4 cellular contexts compared by ENCODE assay signal in genomic region chr17:58690033-58690432, GRCh38. TPM values are rescaled to one million over a fixed set of nuclear protein-coding genes. Genes with fewer than 3 reads are reported as not detected.
DNase-seq lines count a peak whose midpoint lies in the region; ATAC-seq, FAIRE-seq and TF ChIP-seq lines count a peak whose summit lies in the region.
"Not testable (repeated sequence)": the region's sequence is repeated elsewhere in the genome, so short reads cannot be mapped to it uniquely, and the experiment has no call there.

No MANE protein-coding gene starts in this region.

- not testable (repeated sequence) for TF ChIP-seq CTCF in A549 (IDR thresholded peaks at IDR 0.05); IMR-90 (conservative IDR thresholded peaks at IDR 0.05; ENCODE audit: low read depth, low read length); K562 (IDR thresholded peaks at IDR 0.05 in 2 of 3, conservative IDR thresholded peaks at IDR 0.05 in 1 of 3; ENCODE audit: insufficient read depth in 2 of 3, low read depth in 1 of 3, low read length in 3 of 3); HepG2 (CRISPR knock-in tag; IDR thresholded peaks at IDR 0.05)

- H4K5ac ChIP-seq in IMR-90 (ENCODE audit: low read depth, low read length), result not testable (repeated sequence)

- not testable (repeated sequence) for H4K20me1 ChIP-seq in IMR-90 (ENCODE audit: insufficient read depth, low read length); K562 (replicated peaks; ENCODE audit: control insufficient read depth, insufficient read depth, low read length); HepG2 (ENCODE audit: insufficient read depth, low read length)

- not testable (repeated sequence) for H4K8ac ChIP-seq in IMR-90 (ENCODE audit: low read depth in 2 of 2, low read length in 2 of 2)

- H3K79me2 ChIP-seq in K562 (ENCODE audit: control insufficient read depth, insufficient read depth, low read length), result peaks cover 26% of the 10 kb centered on the region
- peaks cover 19% of the 10 kb centered on the region for H3K79me2 ChIP-seq in HepG2 (ENCODE audit: insufficient read depth, low read length)

- H3K4me3 ChIP-seq in A549; IMR-90 (ENCODE audit: insufficient read depth, low read depth, low read length); K562; HepG2 (replicated peaks in 1 of 3; ENCODE audit: insufficient read depth in 1 of 3, low read depth in 2 of 3, low read length in 3 of 3): not testable (repeated sequence)

- H3K36me3 ChIP-seq in IMR-90 (ENCODE audit: control insufficient read depth, insufficient read depth, low read length); HepG2 (replicated peaks in 1 of 2; ENCODE audit: control insufficient read depth in 1 of 2, insufficient read depth in 2 of 2, low read length in 2 of 2): not testable (repeated sequence)
- H3K36me3 ChIP-seq in K562 (ENCODE audit: control insufficient read depth, insufficient read depth, low read length), result peaks cover 18% of the 10 kb centered on the region

- H2BK15ac ChIP-seq in IMR-90 (ENCODE audit: low read depth, low read length), result not testable (repeated sequence)

- TF ChIP-seq EP300 in A549 (IDR thresholded peaks at IDR 0.05); K562 (IDR thresholded peaks at IDR 0.05; ENCODE audit: low read length); HepG2 (IDR thresholded peaks at IDR 0.05; ENCODE audit: low read depth in 2 of 2, low read length in 2 of 2); HepG2 (CRISPR knock-in tag; IDR thresholded peaks at IDR 0.05; ENCODE audit: borderline replicate concordance): not testable (repeated sequence)

- not testable (repeated sequence) for H3K4ac ChIP-seq in IMR-90 (ENCODE audit: low read depth, low read length)

- BruUV-seq in IMR-90 (replicated peaks; lab: Mats Ljungman, UMichigan); K562 (replicated peaks; lab: Mats Ljungman, UMichigan); HepG2 (replicated peaks; lab: Mats Ljungman, UMichigan): not testable (repeated sequence)

- H2AFZ ChIP-seq in IMR-90 (replicated peaks; ENCODE audit: low read length, poor library complexity); K562 (ENCODE audit: low read depth, low read length); HepG2 (ENCODE audit: low read length): not testable (repeated sequence)

- not testable (repeated sequence) for H3K18ac ChIP-seq in IMR-90 (ENCODE audit: low read depth, low read length)

- TF ChIP-seq POLR2A in A549 (IDR thresholded peaks at IDR 0.05; ENCODE audit: low read length); IMR-90 (IDR thresholded peaks at IDR 0.05; ENCODE audit: low read depth, low read length); K562 (conservative IDR thresholded peaks at IDR 0.05); HepG2 (IDR thresholded peaks at IDR 0.05; ENCODE audit: insufficient read depth in 1 of 2, low read depth in 2 of 2, low read length in 2 of 2): not testable (repeated sequence)

- H2BK20ac ChIP-seq in IMR-90 (ENCODE audit: low read depth, low read length), result not testable (repeated sequence)

- H3K14ac ChIP-seq in IMR-90 (replicated peaks; ENCODE audit: low read depth, low read length), result not testable (repeated sequence)

- peaks cover 9 to 27% of the 10 kb centered on the region in 2 experiments for H3K79me1 ChIP-seq in IMR-90 (ENCODE audit: low read depth in 1 of 2, low read length in 2 of 2)

- not testable (repeated sequence) for H3K23ac ChIP-seq in IMR-90 (ENCODE audit: low read depth, low read length)

- intact Hi-C loops in IMR-90 (cut with micrococcal nuclease) (loop anchor here (5.0 kb wide), 1 partner anchor 103 kb away; no protein-coding TSS in a partner anchor), HepG2 (cut with micrococcal nuclease; ENCODE audit: unreplicated experiment) (loop anchor here (5.0 kb wide), 1 partner anchor 173 kb away; no protein-coding TSS in a partner anchor)
- intact Hi-C loops in K562 (cut with micrococcal nuclease), result not testable (repeated sequence)

- POLR2A ChIA-PET in A549 (lab: Yijun Ruan, JAX), result interaction anchor here (1.9 kb wide), 1 partner anchor 59 kb away, joined by 11 read pairs; no protein-coding TSS in a partner anchor
- POLR2A ChIA-PET in IMR-90 (lab: Charles Lee; ENCODE audit: unreplicated experiment), result not testable (repeated sequence)
- POLR2A ChIA-PET in K562 (lab: Yijun Ruan, JAX), result interaction anchor here (2.8 to 4.1 kb wide), 3 partner anchors 11 to 59 kb away, joined by 7 to 13 read pairs (median 11); no protein-coding TSS in a partner anchor
- POLR2A ChIA-PET in HepG2 (lab: Yijun Ruan, JAX), result interaction anchor here (4.1 kb wide), 1 partner anchor 58 kb away, joined by 49 read pairs; no protein-coding TSS in a partner anchor

- CTCF ChIA-PET in A549 (lab: Yijun Ruan, JAX), result interaction anchor here (0.7 to 1.9 kb wide), 3 partner anchors 9 to 315 kb away, joined by 3 to 9 read pairs (median 6); no protein-coding TSS in a partner anchor
- CTCF ChIA-PET in IMR-90 (lab: Yijun Ruan, JAX); K562 (lab: Yijun Ruan, JAX; ENCODE audit: low intra/inter-chr PET ratio); HepG2 (lab: Yijun Ruan, JAX; ENCODE audit: low intra/inter-chr PET ratio, low total read pairs): not testable (repeated sequence)

- H3K27ac ChIP-seq in A549; IMR-90 (ENCODE audit: insufficient read depth, low read length); K562 (ENCODE audit: extremely low read depth, low read depth, low read length); HepG2 (ENCODE audit: extremely low read length, insufficient read depth, low read length): not testable (repeated sequence)

- H3K9me3 ChIP-seq in A549; IMR-90 (ENCODE audit: control insufficient read depth, insufficient read depth, low read length); K562 (replicated peaks; ENCODE audit: control insufficient read depth, insufficient read depth, low read depth, low read length); HepG2 (ENCODE audit: low read length): not testable (repeated sequence)

- not testable (repeated sequence) for H3K9ac ChIP-seq in IMR-90 (ENCODE audit: low read depth, low read length); K562 (ENCODE audit: insufficient read depth in 1 of 2, low read depth in 2 of 2, low read length in 2 of 2); HepG2 (ENCODE audit: insufficient read depth, low read depth, low read length)

- not testable (repeated sequence) for H3K9me1 ChIP-seq in IMR-90 (ENCODE audit: insufficient read depth, low read length); K562 (ENCODE audit: control insufficient read depth, insufficient read depth, low read length)

- H2AK5ac ChIP-seq in IMR-90 (ENCODE audit: low read depth, low read length), result not testable (repeated sequence)

- H3K4me1 ChIP-seq in A549 (peaks cover 19% of the 10 kb centered on the region), HepG2 (ENCODE audit: insufficient read depth, low read length) (peaks cover 26% of the 10 kb centered on the region)
- not testable (repeated sequence) for H3K4me1 ChIP-seq in IMR-90 (ENCODE audit: control insufficient read depth, insufficient read depth, low read length); K562 (replicated peaks in 1 of 2; ENCODE audit: control insufficient read depth in 2 of 2, insufficient read depth in 2 of 2, low read length in 2 of 2)

- H4K91ac ChIP-seq in IMR-90 (ENCODE audit: insufficient read depth, low read depth, low read length), result not testable (repeated sequence)

- in situ Hi-C loops in IMR-90 (cut with MboI; ENCODE audit: low sequenced_read_pairs); K562 (cut with MboI); HepG2 (cut with HindIII; ENCODE audit: extremely low pct_ligation_motif_present, low pct_unique_long_range_greater_than_20kb): not testable (repeated sequence)

- H3K56ac ChIP-seq in IMR-90 (ENCODE audit: extremely low read depth, insufficient read depth, low read length), result not testable (repeated sequence)

- ATAC-seq in A549; IMR-90 (ENCODE audit: low read depth); K562; HepG2: not testable (repeated sequence)

- not testable (repeated sequence) for H2AK9ac ChIP-seq in IMR-90 (replicated peaks; ENCODE audit: low read depth, low read length, poor library complexity)

- H3K27me3 ChIP-seq in IMR-90 (ENCODE audit: control insufficient read depth, insufficient read depth, low read length); K562 (ENCODE audit: control insufficient read depth in 2 of 2, insufficient read depth in 2 of 2, low read length in 2 of 2); HepG2 (ENCODE audit: control insufficient read depth in 1 of 2, insufficient read depth in 2 of 2, low read length in 2 of 2): not testable (repeated sequence)

- not testable (repeated sequence) for FAIRE-seq in A549 (lab: Jason Lieb, UNC); K562 (lab: Jason Lieb, UNC); HepG2 (lab: Jason Lieb, UNC)

- not testable (repeated sequence) for DNase-seq in A549 (ENCODE audit: low read depth in 1 of 2, low spot score in 1 of 2); IMR-90; K562 (ENCODE audit: extremely low read depth in 1 of 4, low spot score in 3 of 4); HepG2 (ENCODE audit: low spot score)

- H2BK120ac ChIP-seq in IMR-90 (ENCODE audit: low read depth, low read length), result not testable (repeated sequence)

- H2BK5ac ChIP-seq in IMR-90 (ENCODE audit: low read depth, low read length, poor library complexity, severe bottlenecking), result not testable (repeated sequence)

- not testable (repeated sequence) for TF ChIP-seq RAD21 in A549 (conservative IDR thresholded peaks at IDR 0.05 in 1 of 2, IDR thresholded peaks at IDR 0.05 in 1 of 2); IMR-90 (IDR thresholded peaks at IDR 0.05; ENCODE audit: low read length); K562 (CRISPR knock-in tag; conservative IDR thresholded peaks at IDR 0.05 in 1 of 2, IDR thresholded peaks at IDR 0.05 in 1 of 2); HepG2 (CRISPR knock-in tag; IDR thresholded peaks at IDR 0.05)

- dilution Hi-C loops in IMR-90 (cut with HindIII; ENCODE audit: low sequenced_read_pairs, unreplicated experiment), result not testable (repeated sequence)

- 93% methylated on average over 7 of the region's 7 CpGs for WGBS in A549 (ENCODE audit: missing lambda C conversion rate)
- no CpG with 5 or more reads among the region's 7 CpGs for WGBS in IMR-90 (ENCODE audit: extremely low coverage in 2 of 2, insufficient read length in 1 of 2), 2 experiments
- WGBS in K562 (ENCODE audit: insufficient coverage, low coverage, missing lambda C conversion rate), result 81% methylated on average over 7 of the region's 7 CpGs
- WGBS in HepG2 (ENCODE audit: low lambda C conversion rate), result 78% methylated on average over 7 of the region's 7 CpGs

- not testable (repeated sequence) for H3K4me2 ChIP-seq in A549; IMR-90 (ENCODE audit: low read depth, low read length); K562 (ENCODE audit: insufficient read depth, low read length); HepG2 (ENCODE audit: low read depth, low read length)

RNA-seq across cellular contexts. Expression of gene TEX14, which starts 1.8 kb away (rescaled TPM):
- polyA plus RNA-seq in A549 (2011; rRNA removed), result 0.12 TPM in 2 replicates
- polyA plus RNA-seq in A549 (2012; cell fraction: cytosol; rRNA removed), result 0.04 and 0.05 TPM in 2 replicates
- polyA plus RNA-seq in A549 (2012; cell fraction: nucleus; rRNA removed), result 0.04 and 0.07 TPM in 2 replicates
- polyA plus RNA-seq in A549 (2017; fragmentation: RNase III; extraction: RNeasy Plus Mini Kit Qiagen cat#74134 plus additional on column Dnase treatment), result 0.03 to 0.08 TPM (median 0.04 TPM) in 3 replicates
- 0.04 and 0.05 TPM in 2 replicates for polyA minus RNA-seq in A549 (2011; rRNA and poly(A)+ RNA removed)
- total RNA-seq in IMR-90 (2012; rRNA removed), result not detected in 2 replicates
- not detected in 2 replicates for polyA plus RNA-seq in IMR-90 (2012; rRNA removed)
- polyA plus RNA-seq in IMR-90 (2012; cell fraction: cytosol; rRNA removed), result not detected in 2 replicates
- 0.01 and 0.02 TPM in 2 replicates for polyA plus RNA-seq in IMR-90 (2012; cell fraction: nucleus; rRNA removed; ENCODE audit: low replicate concordance)
- total RNA-seq in K562 (2011; cell fraction: chromatin; rRNA removed; ENCODE audit: low replicate concordance), result 0.25 and 0.42 TPM in 2 replicates
- 0.13 and 0.17 TPM in 2 replicates for total RNA-seq in K562 (2011; cell fraction: nucleolus; rRNA removed)
- 0.15 and 0.29 TPM in 2 replicates for total RNA-seq in K562 (2011; cell fraction: nucleoplasm; rRNA removed)
- total RNA-seq in K562 (2014; rRNA removed), result 0.04 and 0.05 TPM in 2 replicates
- total RNA-seq in K562 (2014; rRNA removed; fragmentation: Illumina TruSeq; extraction: Trizol), result 0.06 and 0.11 TPM in 2 replicates
- 0.04 TPM in 1 of 2 replicates, not detected in the other for total RNA-seq in K562 (2015; rRNA removed; fragmentation: Illumina TruSeq; extraction: Trizol)
- 0.09 and 0.18 TPM in 2 replicates for total RNA-seq in K562 (2021)
- 0.06 and 0.27 TPM in 2 replicates for polyA plus RNA-seq in K562 (2011; rRNA removed)
- 0.06 and 0.40 TPM in 2 replicates for polyA plus RNA-seq in K562 (2011; cell fraction: cytosol; rRNA removed)
- 0.34 and 0.56 TPM in 2 replicates for polyA plus RNA-seq in K562 (2011; cell fraction: nucleus; rRNA removed)
- polyA plus RNA-seq in K562 (2012), result 0.10 and 0.12 TPM in 2 replicates
- 0.06 and 0.12 TPM in 2 replicates for polyA plus RNA-seq in K562 (2014; fragmentation: Illumina TruSeq; extraction: Trizol)
- polyA plus RNA-seq in K562 (2014; fragmentation: Nextera tagmentation; extraction: Ambion mirVana), result under 1 TPM; 0.10 to 0.11 TPM
- 0.05 TPM in 2 replicates for polyA plus RNA-seq in K562 (2014; rRNA removed)
- polyA minus RNA-seq in K562 (2011; rRNA and poly(A)+ RNA removed), result 0.07 and 0.24 TPM in 2 replicates
- not detected in 2 replicates for polyA minus RNA-seq in K562 (2011; cell fraction: cytosol; rRNA and poly(A)+ RNA removed)
- polyA minus RNA-seq in K562 (2011; cell fraction: nucleus; rRNA and poly(A)+ RNA removed), result under 0.01 and 0.22 TPM in 2 replicates
- total RNA-seq in HepG2 (2016; rRNA removed; fragmentation: Illumina TruSeq; extraction: Trizol), result 0.07 TPM in 1 of 2 replicates, not detected in the other
- not detected in 2 replicates for total RNA-seq in HepG2 (2016; cell fraction: cytosol; rRNA removed; fragmentation: Illumina TruSeq; extraction: Trizol; ENCODE audit: low read depth)
- not detected in 2 replicates for total RNA-seq in HepG2 (2016; cell fraction: insoluble cytoplasmic fraction; rRNA removed; fragmentation: Illumina TruSeq; extraction: Trizol)
- total RNA-seq in HepG2 (2016; cell fraction: membrane; rRNA removed; fragmentation: Illumina TruSeq; extraction: Trizol), result not detected in 2 replicates
- total RNA-seq in HepG2 (2016; cell fraction: nucleus; rRNA removed; fragmentation: Illumina TruSeq; extraction: Trizol), result 0.06 TPM in 1 of 2 replicates, not detected in the other
- 0.03 and 0.04 TPM in 2 replicates for polyA plus RNA-seq in HepG2 (2011; rRNA removed)
- 0.01 and 0.03 TPM in 2 replicates for polyA plus RNA-seq in HepG2 (2011; cell fraction: cytosol; rRNA removed)
- polyA plus RNA-seq in HepG2 (2011; cell fraction: nucleus; rRNA removed), result 0.09 and 0.11 TPM in 2 replicates
- 0.08 TPM in 1 of 2 replicates, not detected in the other for polyA plus RNA-seq in HepG2 (2012)
- polyA plus RNA-seq in HepG2 (2016; cell fraction: cytosol; fragmentation: Illumina TruSeq; extraction: Trizol; ENCODE audit: low read depth), result not detected in 2 replicates
- polyA plus RNA-seq in HepG2 (2016; cell fraction: insoluble cytoplasmic fraction; fragmentation: Illumina TruSeq; extraction: Trizol; ENCODE audit: low read depth), result not detected in 2 replicates
- not detected in 2 replicates for polyA plus RNA-seq in HepG2 (2016; cell fraction: membrane; fragmentation: Illumina TruSeq; extraction: Trizol; ENCODE audit: low read depth)
- polyA plus RNA-seq in HepG2 (2016; cell fraction: nucleus; fragmentation: Illumina TruSeq; extraction: Trizol; ENCODE audit: insufficient read depth, low read depth), result not detected in 2 replicates
- polyA minus RNA-seq in HepG2 (2011; rRNA and poly(A)+ RNA removed; ENCODE audit: low replicate concordance), result 0.02 and 0.04 TPM in 2 replicates
- not detected in 2 replicates for polyA minus RNA-seq in HepG2 (2011; cell fraction: cytosol; rRNA and poly(A)+ RNA removed)
- 0.12 and 0.26 TPM in 2 replicates for polyA minus RNA-seq in HepG2 (2011; cell fraction: nucleus; rRNA and poly(A)+ RNA removed)

RNA-seq across cellular contexts. Expression of gene RAD51C, which starts 2.4 kb away (rescaled TPM):
- polyA plus RNA-seq in A549 (2011; rRNA removed) (96.7 and 121 TPM in 2 replicates), A549 (2017; fragmentation: RNase III; extraction: RNeasy Plus Mini Kit Qiagen cat#74134 plus additional on column Dnase treatment) (83.4 to 96.0 TPM (median 91.3 TPM) in 3 replicates), IMR-90 (2012; rRNA removed) (21.4 and 28.3 TPM in 2 replicates), K562 (2011; rRNA removed) (107 and 137 TPM in 2 replicates), K562 (2014; fragmentation: Illumina TruSeq; extraction: Trizol) (113 and 135 TPM in 2 replicates), K562 (2014; fragmentation: Nextera tagmentation; extraction: Ambion mirVana) (100 to 1,000 TPM; 341 TPM), K562 (2014; rRNA removed) (148 and 161 TPM in 2 replicates), HepG2 (2011; rRNA removed) (27.3 and 38.5 TPM in 2 replicates)
- polyA plus RNA-seq in A549 (2012; cell fraction: cytosol; rRNA removed), result 46.0 and 55.9 TPM in 2 replicates
- 15.0 and 24.2 TPM in 2 replicates for polyA plus RNA-seq in A549 (2012; cell fraction: nucleus; rRNA removed)
- 21.7 and 26.4 TPM in 2 replicates for polyA minus RNA-seq in A549 (2011; rRNA and poly(A)+ RNA removed)
- total RNA-seq in IMR-90 (2012; rRNA removed) (21.1 and 28.6 TPM in 2 replicates), K562 (2014; rRNA removed) (66.4 and 103 TPM in 2 replicates), K562 (2014; rRNA removed; fragmentation: Illumina TruSeq; extraction: Trizol) (126 and 145 TPM in 2 replicates), K562 (2015; rRNA removed; fragmentation: Illumina TruSeq; extraction: Trizol) (96.1 and 106 TPM in 2 replicates), K562 (2021) (93.9 and 96.9 TPM in 2 replicates), HepG2 (2016; rRNA removed; fragmentation: Illumina TruSeq; extraction: Trizol) (106 and 151 TPM in 2 replicates)
- polyA plus RNA-seq in IMR-90 (2012; cell fraction: cytosol; rRNA removed), result 4.9 and 5.6 TPM in 2 replicates
- polyA plus RNA-seq in IMR-90 (2012; cell fraction: nucleus; rRNA removed; ENCODE audit: low replicate concordance), result 2.0 and 8.6 TPM in 2 replicates
- 78.3 and 96.4 TPM in 2 replicates for total RNA-seq in K562 (2011; cell fraction: chromatin; rRNA removed; ENCODE audit: low replicate concordance)
- 44.3 and 51.4 TPM in 2 replicates for total RNA-seq in K562 (2011; cell fraction: nucleolus; rRNA removed)
- total RNA-seq in K562 (2011; cell fraction: nucleoplasm; rRNA removed), result 69.1 and 82.0 TPM in 2 replicates
- 31.3 and 56.4 TPM in 2 replicates for polyA plus RNA-seq in K562 (2011; cell fraction: cytosol; rRNA removed)
- polyA plus RNA-seq in K562 (2011; cell fraction: nucleus; rRNA removed), result 29.6 and 40.6 TPM in 2 replicates
- 89.2 and 109 TPM in 2 replicates for polyA plus RNA-seq in K562 (2012)
- 107 and 123 TPM in 2 replicates for polyA minus RNA-seq in K562 (2011; rRNA and poly(A)+ RNA removed)
- 22.2 and 30.0 TPM in 2 replicates for polyA minus RNA-seq in K562 (2011; cell fraction: cytosol; rRNA and poly(A)+ RNA removed)
- 33.3 and 62.1 TPM in 2 replicates for polyA minus RNA-seq in K562 (2011; cell fraction: nucleus; rRNA and poly(A)+ RNA removed)
- 50.0 and 53.5 TPM in 2 replicates for total RNA-seq in HepG2 (2016; cell fraction: cytosol; rRNA removed; fragmentation: Illumina TruSeq; extraction: Trizol; ENCODE audit: low read depth)
- total RNA-seq in HepG2 (2016; cell fraction: insoluble cytoplasmic fraction; rRNA removed; fragmentation: Illumina TruSeq; extraction: Trizol), result 110 and 163 TPM in 2 replicates
- 68.8 and 79.6 TPM in 2 replicates for total RNA-seq in HepG2 (2016; cell fraction: membrane; rRNA removed; fragmentation: Illumina TruSeq; extraction: Trizol)
- 50.4 and 54.3 TPM in 2 replicates for total RNA-seq in HepG2 (2016; cell fraction: nucleus; rRNA removed; fragmentation: Illumina TruSeq; extraction: Trizol)
- polyA plus RNA-seq in HepG2 (2011; cell fraction: cytosol; rRNA removed), result 23.1 and 25.8 TPM in 2 replicates
- polyA plus RNA-seq in HepG2 (2011; cell fraction: nucleus; rRNA removed), result 8.0 and 12.1 TPM in 2 replicates
- polyA plus RNA-seq in HepG2 (2012), result 34.0 and 48.5 TPM in 2 replicates
- 57.5 and 61.7 TPM in 2 replicates for polyA plus RNA-seq in HepG2 (2016; cell fraction: cytosol; fragmentation: Illumina TruSeq; extraction: Trizol; ENCODE audit: low read depth)
- polyA plus RNA-seq in HepG2 (2016; cell fraction: insoluble cytoplasmic fraction; fragmentation: Illumina TruSeq; extraction: Trizol; ENCODE audit: low read depth), result 139 and 168 TPM in 2 replicates
- polyA plus RNA-seq in HepG2 (2016; cell fraction: membrane; fragmentation: Illumina TruSeq; extraction: Trizol; ENCODE audit: low read depth), result 63.2 and 65.8 TPM in 2 replicates
- 70.5 and 75.0 TPM in 2 replicates for polyA plus RNA-seq in HepG2 (2016; cell fraction: nucleus; fragmentation: Illumina TruSeq; extraction: Trizol; ENCODE audit: insufficient read depth, low read depth)
- 6.8 and 14.3 TPM in 2 replicates for polyA minus RNA-seq in HepG2 (2011; rRNA and poly(A)+ RNA removed; ENCODE audit: low replicate concordance)
- polyA minus RNA-seq in HepG2 (2011; cell fraction: cytosol; rRNA and poly(A)+ RNA removed), result 7.0 and 7.6 TPM in 2 replicates
- 19.2 and 27.5 TPM in 2 replicates for polyA minus RNA-seq in HepG2 (2011; cell fraction: nucleus; rRNA and poly(A)+ RNA removed)
